22 cellular contexts compared by ENCODE assay signal in the genomic region with DNA sequence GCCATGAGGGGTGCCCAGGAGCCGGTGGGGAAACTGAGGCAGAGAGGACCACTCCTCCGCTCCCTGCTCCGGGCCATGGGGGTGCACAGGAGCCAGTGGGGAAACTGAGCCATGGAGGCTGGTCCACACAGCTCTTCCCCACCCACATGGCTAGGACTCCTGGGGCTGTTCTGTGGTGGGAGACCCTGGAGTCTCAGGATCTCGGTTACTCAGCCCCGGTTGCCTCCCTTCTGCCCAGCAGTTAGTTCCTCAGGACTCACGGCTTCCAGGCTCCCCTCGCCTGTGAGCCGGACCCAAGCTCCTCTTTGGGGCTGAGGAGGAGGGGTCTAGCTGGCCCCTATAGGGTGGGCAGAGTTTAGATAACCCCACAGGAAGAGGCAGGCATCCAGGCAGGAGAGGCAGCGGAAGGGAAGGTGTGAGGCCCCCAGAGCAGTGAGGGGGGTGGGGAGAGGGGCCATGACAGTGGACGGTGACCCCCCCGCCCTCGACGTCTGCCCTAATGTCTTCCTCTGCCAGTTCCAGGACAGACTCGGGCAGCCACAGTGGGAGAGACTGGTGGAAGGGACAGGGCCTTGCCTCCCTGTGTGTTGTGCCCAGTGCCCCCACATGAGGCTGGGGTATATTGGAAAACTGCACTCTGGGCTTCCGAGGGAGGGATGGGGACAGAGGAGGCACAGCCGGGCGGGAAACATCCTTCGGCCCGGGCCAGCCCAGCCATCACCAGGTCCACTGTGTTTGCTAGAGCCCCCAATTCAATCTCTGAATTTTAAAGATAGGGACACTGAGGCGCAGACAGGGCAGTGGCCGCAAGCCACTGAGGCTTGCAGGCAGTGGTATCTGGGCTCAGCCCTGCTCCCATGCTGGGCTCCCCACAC. TPM values are rescaled to one million over a fixed set of nuclear protein-coding genes. Genes with fewer than 3 reads are reported as not detected.
DNase-seq lines count a peak whose midpoint lies in the region; ATAC-seq and TF ChIP-seq lines count a peak whose summit lies in the region.
"Had no signal": no experiment of that assay in that cellular context is flagged by ENCODE, and none has a peak within 500 bp of the region (broad histone marks: within the 10 kb centered on the region; RNA-seq: fewer than 3 reads in every experiment).

No MANE protein-coding gene starts in this region.

- ATAC-seq in left ventricle myocardium superior (no peak), body of pancreas (no peak)
- ATAC-seq: activated naive CD4-positive, alpha-beta T cell treated with anti-CD3 and anti-CD28 coated beads, Interleukin-2, amount 50 U/mL, for 72 hours had no signal

- H3K79me2 ChIP-seq in H9 (ENCODE audit: insufficient read depth, low read length) = no peaks in the 10 kb centered on the region

- H3K23ac ChIP-seq in neuronal stem cell (ENCODE audit: low read depth, low read length, poor library complexity) = peak overlapping the region; percentile 55
- H3K23ac ChIP-seq in H9 (ENCODE audit: insufficient read length, low read depth, low read length) = no peak overlapping the region

- no peak overlapping the region for H3K4me2 ChIP-seq in neuronal stem cell (ENCODE audit: insufficient read depth, low read length, poor library complexity, severe bottlenecking)
- no peak overlapping the region for H3K4me2 ChIP-seq in H9 (ENCODE audit: insufficient read depth, insufficient read length, low read length)
- H3K4me2 ChIP-seq: neural progenitor cell had no signal

- H2BK15ac ChIP-seq in neuronal stem cell (ENCODE audit: low read length) = no peak overlapping the region
- no peak overlapping the region for H2BK15ac ChIP-seq in H9 (ENCODE audit: low read depth, low read length)

- H3K9me3 Mint-ChIP-seq in H9 = no peaks in the 10 kb centered on the region
- H3K9me3 Mint-ChIP-seq: activated naive CD4-positive, alpha-beta T cell treated with anti-CD3 and anti-CD28 coated beads, Interleukin-2, amount 50 U/mL, for 72 hours; IgD-negative memory B cell; neural progenitor cell had no signal

- H3K14ac ChIP-seq in neuronal stem cell (ENCODE audit: low read length) (peak overlapping the region; percentile 21), H9 (ENCODE audit: insufficient read depth, low read length) (no peak overlapping the region)

- H3K4ac ChIP-seq in neuronal stem cell (ENCODE audit: low read length) (no peak overlapping the region), H9 (ENCODE audit: low read depth, low read length) (no peak overlapping the region)

- no peak overlapping the region for H3K56ac ChIP-seq in H9 (ENCODE audit: insufficient read length, low read depth, low read length)

- H2BK12ac ChIP-seq in neuronal stem cell (ENCODE audit: low read length) = no peak overlapping the region
- H2BK12ac ChIP-seq in H9 (ENCODE audit: insufficient read length, low read depth, low read length) = no peak overlapping the region

- H3K4me1 ChIP-seq in left ventricle myocardium inferior (peaks cover 20% of the 10 kb centered on the region), body of pancreas (peaks cover 11% of the 10 kb centered on the region), neuronal stem cell (ENCODE audit: control insufficient read depth in 2 of 2, insufficient read depth in 1 of 2, low read depth in 1 of 2, low read length in 2 of 2) (peaks cover 11 to 17% of the 10 kb centered on the region in 2 donors), H9 (ENCODE audit: insufficient read depth, low read length) (no peaks in the 10 kb centered on the region)
- H3K4me1 ChIP-seq: prostate gland had no signal

- WGBS in body of pancreas, 2 donors = 57% methylated on average over 13 to 20 of the region's 21 CpGs
- no CpG with 5 or more reads among the region's 21 CpGs for WGBS in neuronal stem cell (ENCODE audit: extremely low coverage in 2 of 2, insufficient read length in 2 of 2, insufficient replicate concordance in 1 of 2), 2 donors
- WGBS in H9 (ENCODE audit: extremely low coverage, insufficient read length, low lambda C conversion rate) = no CpG with 5 or more reads among the region's 21 CpGs

- H3K4me3 Mint-ChIP-seq in H9 = no peak overlapping the region
- H3K4me3 Mint-ChIP-seq: CD4-positive, alpha-beta memory T cell; IgD-negative memory B cell; neural progenitor cell had no signal

- peak overlapping the region; percentile 88 for H2AK5ac ChIP-seq in neuronal stem cell (ENCODE audit: low read depth, low read length)
- no peak overlapping the region for H2AK5ac ChIP-seq in H9 (ENCODE audit: insufficient read length, low read length)

- H3K9ac ChIP-seq in neuronal stem cell (ENCODE audit: low read depth, low read length, poor library complexity) (peak overlapping the region; percentile 63), H9 (ENCODE audit: extremely low read depth, insufficient read length, low read length) (no peak overlapping the region)
- H3K9ac ChIP-seq: GM23248, neural progenitor cell had no signal

- H3K9me3 ChIP-seq in left ventricle myocardium inferior (replicated peaks) = no peaks in the 10 kb centered on the region
- no peaks in the 10 kb centered on the region for H3K9me3 ChIP-seq in body of pancreas
- no peaks in the 10 kb centered on the region for H3K9me3 ChIP-seq in neuronal stem cell (replicated peaks in 1 of 2; ENCODE audit: control insufficient read depth in 2 of 2, insufficient read depth in 1 of 2, low read depth in 1 of 2, low read length in 2 of 2)
- no peaks in the 10 kb centered on the region for H3K9me3 ChIP-seq in H9 (ENCODE audit: control insufficient read depth, low read depth, low read length)
- H3K9me3 ChIP-seq: prostate gland had no signal

- TF ChIP-seq POLR2A in body of pancreas (IDR thresholded peaks at IDR 0.05) = no peak

- peak; percentile 11 for DNase-seq in left ventricle myocardium superior
- DNase-seq in left ventricle myocardium inferior = no peak
- DNase-seq in body of pancreas = peak in 3 of 4 donors; percentile 1 to 5 (median 3)
- no peak for DNase-seq in neuronal stem cell (ENCODE audit: low spot score)
- DNase-seq in C1 segment of cervical spinal cord (lab: John Stamatoyannopoulos, UW) = no peak
- DNase-seq in H9 = no peak
- no peak for DNase-seq in NOMO-1 (lab: John Stamatoyannopoulos, UW; ENCODE audit: unreplicated experiment in 2 of 2)
- DNase-seq: anterior cingulate cortex; CD4-positive, alpha-beta memory T cell; GM23248; mammary epithelial cell; NCI-H1105; NCI-H2029 treated with DMSO at 0.1 percent for 48 hours; NCI-H345; NCI-H748 treated with DMSO at 0.1 percent for 48 hours; stimulated activated CD4-positive, alpha-beta T cell treated with anti-CD3 and anti-CD28 coated beads, Interleukin-1b, Interleukin-23, amount 100 ng/mL, for 48 hours; substantia nigra had no signal

- H3K36me3 ChIP-seq in left ventricle myocardium inferior = no peaks in the 10 kb centered on the region
- H3K36me3 ChIP-seq in body of pancreas (replicated peaks in 1 of 2; ENCODE audit: insufficient read depth in 1 of 2, low read depth in 2 of 2) = no peaks in the 10 kb centered on the region
- peaks cover 3 to 81% of the 10 kb centered on the region in 2 donors for H3K36me3 ChIP-seq in neuronal stem cell (replicated peaks in 1 of 2; ENCODE audit: control insufficient read depth in 2 of 2, insufficient read depth in 2 of 2, low read length in 2 of 2)
- H3K36me3 ChIP-seq: neural progenitor cell, prostate gland had no signal

- H3K27ac Mint-ChIP-seq in H9 = no peak overlapping the region
- H3K27ac Mint-ChIP-seq: activated naive CD4-positive, alpha-beta T cell treated with anti-CD3 and anti-CD28 coated beads, Interleukin-2, amount 50 U/mL, for 72 hours; CD4-positive, alpha-beta memory T cell; IgD-negative memory B cell; neural progenitor cell had no signal

- peaks cover 64% of the 10 kb centered on the region for H3K27me3 ChIP-seq in left ventricle myocardium inferior (ENCODE audit: low read depth)
- H3K27me3 ChIP-seq in body of pancreas = peaks cover 9 to 11% of the 10 kb centered on the region in 2 donors
- peaks cover 0 to 2% (median 0%) of the 10 kb centered on the region in 3 experiments for H3K27me3 ChIP-seq in neuronal stem cell (ENCODE audit: control insufficient read depth in 3 of 3, insufficient read depth in 3 of 3, low read depth in 1 of 3, low read length in 3 of 3)
- peaks cover 9% of the 10 kb centered on the region; the same call in 1 of the 2 replicates for H3K27me3 ChIP-seq in H9 (ENCODE audit: insufficient read depth, low read length)

- peak overlapping the region; percentile 66 for H2BK5ac ChIP-seq in neuronal stem cell (ENCODE audit: low read length)
- H2BK5ac ChIP-seq in H9 (ENCODE audit: insufficient read length, low read length) = no peak overlapping the region

- H4K91ac ChIP-seq in neuronal stem cell (ENCODE audit: low read depth, low read length, poor library complexity) (no peak overlapping the region), H9 (ENCODE audit: insufficient read length, low read depth, low read length) (no peak overlapping the region)

- H3K18ac ChIP-seq in neuronal stem cell (ENCODE audit: low read length) (peak overlapping the region; percentile 28), H9 (ENCODE audit: insufficient read length, low read depth, low read length) (no peak overlapping the region)

- peaks cover 59% of the 10 kb centered on the region for H3K27me3 Mint-ChIP-seq in H9 (ENCODE audit: low read depth)

- TF ChIP-seq CTCF in left ventricle myocardium inferior (IDR thresholded peaks at IDR 0.05; ENCODE audit: borderline replicate concordance) = no peak
- no peak for TF ChIP-seq CTCF in body of pancreas (IDR thresholded peaks at IDR 0.05)
- no peak for TF ChIP-seq CTCF in H9 (conservative IDR thresholded peaks at IDR 0.05)

- H3K4me3 ChIP-seq in left ventricle myocardium inferior (no peak overlapping the region), body of pancreas (no peak overlapping the region), neuronal stem cell (ENCODE audit: low read length in 2 of 2) (no peak overlapping the region)
- H3K4me3 ChIP-seq: GM23248, neural progenitor cell, prostate gland had no signal

- 0 out of 7 replicates have a peak, but pooled peaks cover 0 to 2% (median 0%) of the 10 kb centered on the region in 3 experiments for H3K36me3 Mint-ChIP-seq in H9 (ENCODE audit: insufficient read depth in 1 of 3, low read depth in 3 of 3)
- H3K36me3 Mint-ChIP-seq: activated naive CD4-positive, alpha-beta T cell treated with anti-CD3 and anti-CD28 coated beads, Interleukin-2, amount 50 U/mL, for 72 hours; CD4-positive, alpha-beta memory T cell; IgD-negative memory B cell; neural progenitor cell had no signal

- no peak overlapping the region for H2AFZ ChIP-seq in neuronal stem cell (ENCODE audit: low read length)
- H2AFZ ChIP-seq in H9 (ENCODE audit: low read length) = no peak overlapping the region
- H2AFZ ChIP-seq: GM23248, neural progenitor cell had no signal

- H3T11ph ChIP-seq in H9 (ENCODE audit: low read length) = no peak overlapping the region

- H3K79me1 ChIP-seq in neuronal stem cell (ENCODE audit: low read depth, low read length) (peaks cover 46% of the 10 kb centered on the region), H9 (ENCODE audit: insufficient read depth, low read depth, low read length, poor library complexity, severe bottlenecking) (no peaks in the 10 kb centered on the region)

- intact Hi-C loops in left ventricle myocardium superior (cut with micrococcal nuclease) = no loop called here
- intact Hi-C loops in left ventricle myocardium inferior (cut with micrococcal nuclease) = no loop called here
- intact Hi-C loops in body of pancreas (cut with DNase I) = no loop called here

- peaks cover 0 to 7% of the 10 kb centered on the region in 2 experiments; a peak in 1 of 4 replicates for H3K4me1 Mint-ChIP-seq in H9
- H3K4me1 Mint-ChIP-seq: CD4-positive, alpha-beta memory T cell; IgD-negative memory B cell had no signal

- H4K20me1 ChIP-seq in H9 (ENCODE audit: control insufficient read depth, insufficient read depth, insufficient read length) = no peaks in the 10 kb centered on the region

- H3K23me2 ChIP-seq in H9 (ENCODE audit: insufficient read length, low read depth, low read length, poor library complexity, severe bottlenecking) = peaks cover 2% of the 10 kb centered on the region

- no peak overlapping the region for H2BK120ac ChIP-seq in neuronal stem cell (ENCODE audit: low read depth, low read length)
- H2BK120ac ChIP-seq in H9 (ENCODE audit: low read depth, low read length, poor library complexity, severe bottlenecking) = no peak overlapping the region

- H3K27ac ChIP-seq in left ventricle myocardium inferior (replicated peaks) (no peak overlapping the region), body of pancreas (no peak overlapping the region), neuronal stem cell (replicated peaks; ENCODE audit: low read length) (no peak overlapping the region), H9 (ENCODE audit: insufficient read length, low read depth, low read length) (no peak overlapping the region)
- H3K27ac ChIP-seq: GM23248, neural progenitor cell, prostate gland, WERI-Rb-1 had no signal

- no peak overlapping the region for H4K5ac ChIP-seq in H9 (ENCODE audit: insufficient read length, low read depth, low read length)

- H4K8ac ChIP-seq in neuronal stem cell (ENCODE audit: low read depth, low read length) (no peak overlapping the region), H9 (replicated peaks; ENCODE audit: insufficient read length, low read depth, low read length) (no peak overlapping the region)

- no peak overlapping the region for H2BK20ac ChIP-seq in H9 (ENCODE audit: low read depth, low read length, poor library complexity, severe bottlenecking)

RNA-seq across cellular contexts. Expression of gene ELFN1, which starts 4.3 kb away (rescaled TPM):
- total RNA-seq in left ventricle myocardium superior (12.0 TPM), left ventricle myocardium inferior (10.5 TPM), body of pancreas (1 to 10 TPM in 1 of 2 donors, under 1 TPM in 1; 0.33 to 1.3 TPM), H9 (2021) (3.7 and 4.0 TPM in 2 replicates)
- polyA plus RNA-seq in neuronal stem cell (2013, experiment 1 of 2) = 15.6 TPM
- polyA plus RNA-seq in neuronal stem cell (2013, experiment 2 of 2) = 16.3 TPM
- polyA plus RNA-seq: CD4-positive, alpha-beta memory T cell had no signal

Comparison
In these comparisons a context has a peak if more than half of its experiments do, and no peak if none do; other contexts are left out.
1. DNase-seq: peak in left ventricle myocardium superior (single experiment) and body of pancreas (3 of 4); none in left ventricle myocardium inferior (single experiment), neuronal stem cell (single experiment), C1 segment of cervical spinal cord (0 of 14), H9 (single experiment) and NOMO-1 (0 of 2).